ENCODE assay signal across 14 cellular contexts in the genomic region with DNA sequence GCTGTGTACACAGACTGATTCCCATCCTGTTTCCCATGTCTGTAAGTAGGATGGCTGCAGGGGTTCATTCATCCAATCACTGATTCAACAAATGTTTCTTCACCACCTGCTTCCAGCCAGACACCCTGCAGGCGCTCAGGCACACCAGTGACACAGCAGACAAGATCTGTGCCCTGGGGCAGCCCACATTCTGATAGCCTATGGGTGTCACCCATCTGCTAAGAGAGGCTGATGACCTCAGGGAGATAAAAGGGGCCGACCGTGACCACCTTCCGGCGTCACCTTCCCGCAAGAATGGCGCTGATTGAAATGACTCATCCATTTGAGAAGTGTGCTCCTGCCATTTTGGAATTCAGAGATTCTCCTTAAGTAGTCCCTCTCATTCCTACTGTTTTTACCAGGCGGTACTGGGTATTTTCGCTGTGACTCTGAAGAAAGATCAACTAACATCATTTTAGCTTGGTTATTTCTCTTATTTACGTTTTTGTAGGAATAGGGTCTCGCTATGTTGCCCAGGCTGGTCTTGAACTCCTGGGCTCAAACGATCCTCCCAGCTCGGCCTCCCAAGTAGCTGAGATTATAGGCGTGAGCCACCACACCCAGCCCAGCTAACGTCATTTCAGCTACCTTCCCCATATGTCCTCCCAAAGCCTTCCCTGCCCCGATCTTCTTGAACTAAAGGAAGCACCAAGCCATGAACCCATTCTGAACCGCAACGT.
DNase-seq lines count a peak whose midpoint lies in the region; ATAC-seq, FAIRE-seq and TF ChIP-seq lines count a peak whose summit lies in the region.
"Had no signal": no experiment of that assay in that cellular context is flagged by ENCODE, and none has a peak within 500 bp of the region (broad histone marks: within the 10 kb centered on the region; RNA-seq: fewer than 3 reads in every experiment).

No MANE protein-coding gene starts in this region.

- no peak overlapping the region for H3K23ac ChIP-seq in neuronal stem cell (ENCODE audit: low read depth, low read length, poor library complexity)

- no peaks in the 10 kb centered on the region for H3K9me3 Mint-ChIP-seq in activated T-cell treated with anti-CD3 and anti-CD28 coated beads, Interleukin-2, amount 50 U/mL, for 24 hours
- H3K9me3 Mint-ChIP-seq: GM23338 had no signal

- no peak overlapping the region for H2AK5ac ChIP-seq in neuronal stem cell (ENCODE audit: low read depth, low read length)

- H4K91ac ChIP-seq in neuronal stem cell (ENCODE audit: low read depth, low read length, poor library complexity) = no peak overlapping the region

- H3K9me3 ChIP-seq in heart left ventricle (no peaks in the 10 kb centered on the region), muscle layer of duodenum (ENCODE audit: control insufficient read depth in 1 of 2, low read length in 2 of 2) (no peaks in the 10 kb centered on the region), aorta (ENCODE audit: control insufficient read depth, low read length) (no peaks in the 10 kb centered on the region), neuronal stem cell (replicated peaks in 1 of 2; ENCODE audit: control insufficient read depth in 2 of 2, insufficient read depth in 1 of 2, low read depth in 1 of 2, low read length in 2 of 2) (no peaks in the 10 kb centered on the region)
- H3K9me3 ChIP-seq: body of pancreas had no signal

- TF ChIP-seq CTCF in heart left ventricle (IDR thresholded peaks at IDR 0.05) = no peak
- TF ChIP-seq CTCF in bronchial epithelial cell (IDR thresholded peaks at IDR 0.05; ENCODE audit: insufficient read depth, low read length, severe bottlenecking) = no peak

- intact Hi-C loops in heart left ventricle (cut with DNase I) (loop anchor here in 1 of 10 donors (1.0 kb wide), 1 partner anchor 46 kb away; no protein-coding TSS in a partner anchor), Right ventricle myocardium inferior (cut with DNase I) (no loop called here), aorta (cut with DNase I) (no loop called here)

- no peak overlapping the region for H2BK120ac ChIP-seq in neuronal stem cell (ENCODE audit: low read depth, low read length)

- no peak for TF ChIP-seq POLR2A in heart left ventricle (IDR thresholded peaks at IDR 0.05)

- H3K14ac ChIP-seq in neuronal stem cell (ENCODE audit: low read length) = no peak overlapping the region

- H3K4me3 Mint-ChIP-seq in activated T-cell treated with anti-CD3 and anti-CD28 coated beads, Interleukin-2, amount 50 U/mL, for 24 hours = no peak overlapping the region
- H3K4me3 Mint-ChIP-seq: GM23338 had no signal

- peak overlapping the region in 11 of 12 donors; percentile 57 to 86 (median 71) for H3K27ac ChIP-seq in heart left ventricle
- H3K27ac ChIP-seq in muscle layer of duodenum (ENCODE audit: low read length) = peak overlapping the region; percentile 58
- peak overlapping the region; percentile 16 to 95 for H3K27ac ChIP-seq in aorta (ENCODE audit: low read depth in 1 of 2, low read length in 2 of 2)
- H3K27ac ChIP-seq in neuronal stem cell (replicated peaks; ENCODE audit: low read length) = no peak overlapping the region
- H3K27ac ChIP-seq: body of pancreas had no signal

- no peak overlapping the region for H3K27ac Mint-ChIP-seq in activated T-cell treated with anti-CD3 and anti-CD28 coated beads, Interleukin-2, amount 50 U/mL, for 24 hours
- H3K27ac Mint-ChIP-seq: GM23338 had no signal

- H3K27me3 Mint-ChIP-seq in activated T-cell treated with anti-CD3 and anti-CD28 coated beads, Interleukin-2, amount 50 U/mL, for 24 hours = no peaks in the 10 kb centered on the region

- H3K27me3 ChIP-seq in heart left ventricle (no peaks in the 10 kb centered on the region), bronchial epithelial cell (ENCODE audit: control insufficient read depth, insufficient read depth, low read length) (no peaks in the 10 kb centered on the region), muscle layer of duodenum (ENCODE audit: low read depth, low read length) (no peaks in the 10 kb centered on the region), aorta (ENCODE audit: control insufficient read depth in 1 of 2, insufficient read depth in 2 of 2, low read length in 1 of 2) (no peaks in the 10 kb centered on the region), neuronal stem cell (ENCODE audit: control insufficient read depth in 3 of 3, insufficient read depth in 3 of 3, low read depth in 1 of 3, low read length in 3 of 3) (no peaks in the 10 kb centered on the region)
- H3K27me3 ChIP-seq: body of pancreas had no signal

- no peak overlapping the region for H3K4me2 ChIP-seq in neuronal stem cell (ENCODE audit: insufficient read depth, low read length, poor library complexity, severe bottlenecking)
- H3K4me2 ChIP-seq: GM23338 had no signal

- no peaks in the 10 kb centered on the region for H3K79me1 ChIP-seq in neuronal stem cell (ENCODE audit: low read depth, low read length)

- H2BK15ac ChIP-seq in neuronal stem cell (ENCODE audit: low read length) = no peak overlapping the region

- FAIRE-seq in bronchial epithelial cell (lab: Jason Lieb, UNC) = no peak

- peaks cover 0 to 71% (median 31%) of the 10 kb centered on the region in 12 donors for H3K4me1 ChIP-seq in heart left ventricle
- peaks cover 0 to 41% of the 10 kb centered on the region in 2 donors for H3K4me1 ChIP-seq in muscle layer of duodenum (ENCODE audit: control insufficient read depth in 1 of 2, insufficient read depth in 2 of 2, low read length in 2 of 2)
- H3K4me1 ChIP-seq in aorta (ENCODE audit: control insufficient read depth in 1 of 2, insufficient read depth in 2 of 2, low read length in 2 of 2) = peaks cover 0 to 5% of the 10 kb centered on the region in 2 donors
- H3K4me1 ChIP-seq in neuronal stem cell (ENCODE audit: control insufficient read depth in 2 of 2, insufficient read depth in 1 of 2, low read depth in 1 of 2, low read length in 2 of 2) = peaks cover 0 to 16% of the 10 kb centered on the region in 2 donors
- H3K4me1 ChIP-seq: body of pancreas had no signal

- H3K4me3 ChIP-seq in heart left ventricle (no peak overlapping the region), bronchial epithelial cell (ENCODE audit: low read depth, low read length) (no peak overlapping the region), muscle layer of duodenum (ENCODE audit: low read depth in 1 of 2, low read length in 2 of 2) (peak overlapping the region in 1 of 2 donors; percentile 19), aorta (ENCODE audit: low read length in 2 of 2) (no peak overlapping the region), neuronal stem cell (ENCODE audit: low read length in 2 of 2) (no peak overlapping the region)
- H3K4me3 ChIP-seq: body of pancreas, GM23338 had no signal

- H4K8ac ChIP-seq in neuronal stem cell (ENCODE audit: low read depth, low read length) = no peak overlapping the region

- no peak overlapping the region for H3K4ac ChIP-seq in neuronal stem cell (ENCODE audit: low read length)

- H3K9ac ChIP-seq in neuronal stem cell (ENCODE audit: low read depth, low read length, poor library complexity) = no peak overlapping the region

- ATAC-seq in heart left ventricle (no peak), Right ventricle myocardium inferior (no peak), aorta (ENCODE audit: low FRiP score) (no peak), HG02840 (IDR thresholded peaks at IDR 0.05; ENCODE audit: low FRiP score, unreplicated experiment) (no peak)
- ATAC-seq: activated CD4-positive, CD25-positive, alpha-beta regulatory T cell treated with anti-CD3 and anti-CD28 coated beads, Interleukin-2, amount 50 U/mL, for 24 hours had no signal

- no peak overlapping the region for H2BK12ac ChIP-seq in neuronal stem cell (ENCODE audit: low read length)

- H3K36me3 ChIP-seq in heart left ventricle (peaks cover 0 to 7% (median 0%) of the 10 kb centered on the region in 9 donors), bronchial epithelial cell (ENCODE audit: control insufficient read depth, insufficient read depth, low read length) (peaks cover 9% of the 10 kb centered on the region), muscle layer of duodenum (ENCODE audit: control insufficient read depth in 1 of 2, insufficient read depth in 2 of 2, low read length in 2 of 2) (no peaks in the 10 kb centered on the region), aorta (ENCODE audit: control insufficient read depth in 1 of 2, insufficient read depth in 2 of 2, low read length in 1 of 2) (no peaks in the 10 kb centered on the region), neuronal stem cell (replicated peaks in 1 of 2; ENCODE audit: control insufficient read depth in 2 of 2, insufficient read depth in 2 of 2, low read length in 2 of 2) (no peaks in the 10 kb centered on the region)

- no peak overlapping the region for H2AFZ ChIP-seq in neuronal stem cell (ENCODE audit: low read length)
- H2AFZ ChIP-seq: GM23338 had no signal

- peak in 1 of 5 donors; percentile 14 for DNase-seq in heart left ventricle
- DNase-seq in Right ventricle myocardium inferior (ENCODE audit: missing footprints) = no peak
- DNase-seq in bronchial epithelial cell (ENCODE audit: low read depth) = peak; percentile 47
- no peak for DNase-seq in aorta
- DNase-seq in activated T-cell treated with anti-CD3 and anti-CD28 coated beads, Interleukin-2, amount 50 U/mL, for 24 hours = no peak
- no peak for DNase-seq in neuronal stem cell (ENCODE audit: low spot score)
- DNase-seq: body of pancreas; NCI-H226; SIG-M5; stimulated activated CD4-positive, alpha-beta T cell treated with anti-CD3 and anti-CD28 coated beads, Interleukin-4, amount 100 ng/mL, for 1 hour had no signal

- WGBS in heart left ventricle, 4 donors = 92 to 95% (median 93%) methylated on average over 18 of the region's 18 CpGs
- WGBS in aorta, 2 donors = 97 to 98% methylated on average over 18 of the region's 18 CpGs
- WGBS in neuronal stem cell (ENCODE audit: extremely low coverage in 2 of 2, insufficient read length in 2 of 2, insufficient replicate concordance in 1 of 2), 2 donors = no CpG with 5 or more reads among the region's 18 CpGs

- H2BK5ac ChIP-seq in neuronal stem cell (ENCODE audit: low read length) = no peak overlapping the region

- H3K18ac ChIP-seq in neuronal stem cell (ENCODE audit: low read length) = no peak overlapping the region

- H3K36me3 Mint-ChIP-seq in activated T-cell treated with anti-CD3 and anti-CD28 coated beads, Interleukin-2, amount 50 U/mL, for 24 hours (ENCODE audit: low read depth) = peaks cover 10% of the 10 kb centered on the region

- H3K4me1 Mint-ChIP-seq in activated T-cell treated with anti-CD3 and anti-CD28 coated beads, Interleukin-2, amount 50 U/mL, for 24 hours (ENCODE audit: low read depth) = peaks cover 5% of the 10 kb centered on the region
